9 cellular contexts compared by ENCODE assay signal in genomic region chr1:153544453-153545066, GRCh38. TPM values are rescaled to one million over a fixed set of nuclear protein-coding genes. Genes with fewer than 3 reads are reported as not detected.
A peak's percentile ranks its signal among the peaks of the same experiment; 100 is the strongest.
DNase-seq lines count a peak whose midpoint lies in the region; ATAC-seq, FAIRE-seq and TF ChIP-seq lines count a peak whose summit lies in the region.
"Had no signal": no experiment of that assay in that cellular context is flagged by ENCODE, and none has a peak within 500 bp of the region (broad histone marks: within the 10 kb centered on the region; RNA-seq: fewer than 3 reads in every experiment).

No MANE protein-coding gene starts in this region.

- H3K4me3 ChIP-seq in WERI-Rb-1 (ENCODE audit: low read depth, low read length) (no peak overlapping the region), right cardiac atrium (ENCODE audit: low read length) (peak overlapping the region; percentile 18), small intestine (ENCODE audit: low read depth in 1 of 2, low read length in 2 of 2) (no peak overlapping the region)

- ATAC-seq in right cardiac atrium (no peak), GM21529 (IDR thresholded peaks at IDR 0.05; ENCODE audit: unreplicated experiment) (no peak), HG03045 (IDR thresholded peaks at IDR 0.05; ENCODE audit: unreplicated experiment) (no peak)

- H3K36me3 ChIP-seq in WERI-Rb-1, result no peaks in the 10 kb centered on the region
- no peaks in the 10 kb centered on the region for H3K36me3 ChIP-seq in small intestine (ENCODE audit: control insufficient read depth in 2 of 2, insufficient read depth in 2 of 2, low read length in 2 of 2)

- FAIRE-seq in H54 (lab: Jason Lieb, UNC), result no peak
- FAIRE-seq in small intestine (lab: Jason Lieb, UNC), result no peak

- intact Hi-C loops in right cardiac atrium (cut with DNase I), result no loop called here

- peaks cover 13% of the 10 kb centered on the region for H3K4me1 ChIP-seq in right cardiac atrium (ENCODE audit: control insufficient read depth, insufficient read depth, low read length)
- peaks cover 14 to 18% of the 10 kb centered on the region in 2 donors for H3K4me1 ChIP-seq in small intestine (ENCODE audit: control insufficient read depth in 2 of 2, insufficient read depth in 1 of 2, low read depth in 1 of 2, low read length in 1 of 2)

- TF ChIP-seq POLR2A in H54 (IDR thresholded peaks at IDR 0.05; ENCODE audit: low read depth, low read length), result peak; percentile 2; the same call in 1 of the 2 replicates

- H3K27me3 ChIP-seq in WERI-Rb-1 (ENCODE audit: insufficient read depth, low read depth, severe bottlenecking) (no peaks in the 10 kb centered on the region), right cardiac atrium (ENCODE audit: control insufficient read depth, insufficient read depth) (no peaks in the 10 kb centered on the region), small intestine (ENCODE audit: control insufficient read depth in 2 of 2, insufficient read depth in 2 of 2, low read length in 2 of 2) (no peaks in the 10 kb centered on the region)

- H3K27ac ChIP-seq in WERI-Rb-1, result peak overlapping the region; percentile 4
- peak overlapping the region; percentile 58 for H3K27ac ChIP-seq in right cardiac atrium (ENCODE audit: low read length)
- H3K27ac ChIP-seq in small intestine (ENCODE audit: low read depth in 1 of 2, low read length in 1 of 2), result peak overlapping the region; percentile 49 to 78

- H3K9me3 ChIP-seq in WERI-Rb-1 (ENCODE audit: severe bottlenecking) (no peaks in the 10 kb centered on the region), right cardiac atrium (ENCODE audit: control insufficient read depth, low read length) (no peaks in the 10 kb centered on the region), small intestine (ENCODE audit: control insufficient read depth, low read depth) (no peaks in the 10 kb centered on the region)

- DNase-seq in H54 (ENCODE audit: insufficient read length, low spot score) (no peak), WERI-Rb-1 (no peak), right cardiac atrium (no peak), small intestine (no peak), NCI-H1930 (lab: John Stamatoyannopoulos, UW) (no peak), KG1 (lab: John Stamatoyannopoulos, UW) (no peak)

- TF ChIP-seq CTCF in WERI-Rb-1 (IDR thresholded peaks at IDR 0.05; ENCODE audit: low read depth, low read length), result no peak

- WGBS in right cardiac atrium, result 61% methylated on average over 10 of the region's 10 CpGs
- 33 to 45% (median 34%) methylated on average over 10 of the region's 10 CpGs for WGBS in small intestine, 3 donors

RNA-seq across cellular contexts. Expression of gene S100A4, which starts 1.0 kb away (rescaled TPM):
- total RNA-seq in right cardiac atrium, result 100 to 1,000 TPM in 3 of 4 donors, 10 to 100 TPM in 1; 95.9 to 243 (median 148) TPM
- polyA plus RNA-seq in right cardiac atrium, result 329 TPM
- 100 to 1,000 TPM in 2 of 3 donors, 10 to 100 TPM in 1; 49.6 to 230 (median 108) TPM for polyA plus RNA-seq in small intestine

RNA-seq across cellular contexts. Expression of gene S100A5, which starts 3.8 kb away (rescaled TPM):
- total RNA-seq in right cardiac atrium, result not detected
- polyA plus RNA-seq in right cardiac atrium (not detected), small intestine (under 1 TPM in 1 of 3 donors, not detected in 2; 0.18 TPM)
- total RNA-seq: dermis microvascular lymphatic vessel endothelial cell had no signal

RNA-seq across cellular contexts. Expression of gene S100A3, which starts 4.5 kb away (rescaled TPM):
- total RNA-seq in right cardiac atrium, result 1 to 10 TPM in 2 of 4 donors, under 1 TPM in 2; 0.54 to 2.0 (median 1.1) TPM
- polyA plus RNA-seq in right cardiac atrium, result 1.6 TPM
- 1 to 10 TPM in 2 of 3 donors, not detected in 1; 2.1 to 4.3 TPM for polyA plus RNA-seq in small intestine

RNA-seq across cellular contexts. Expression of gene S100A6, which starts 8.8 kb away (rescaled TPM):
- total RNA-seq in right cardiac atrium, result 100 to 1,000 TPM; 334 to 461 (median 411) TPM
- polyA plus RNA-seq in right cardiac atrium (819 TPM), small intestine (1,000 to 10,000 TPM; 1,645 to 4,929 (median 2,330) TPM)

RNA-seq across cellular contexts. Expression of gene S100A2, which starts 21.1 kb away (rescaled TPM):
- 1 to 10 TPM in 1 of 4 donors, under 1 TPM in 3; 0.92 to 1.2 (median 0.97) TPM for total RNA-seq in right cardiac atrium
- polyA plus RNA-seq in right cardiac atrium (3.7 TPM), small intestine (1 to 10 TPM; 3.6 to 9.8 (median 5.4) TPM)

Comparison
In these comparisons a context has a peak if more than half of its experiments do, and no peak if none do; other contexts are left out.
1. H3K27ac ChIP-seq: peak in every context shown above with its lines; median percentile 64 in small intestine; 58 in right cardiac atrium; 4 in WERI-Rb-1.